ENCODE assay signal across 1 cellular context in genomic region chr5:65828507-65828906, GRCh38.
TF ChIP-seq lines count a peak whose summit lies in the region.

No MANE protein-coding gene starts in this region.

TF ChIP-seq in IMR-90, 13 proteins besides CTCF, POLR2A, EP300 and RAD21:
- TF ChIP-seq, protein P1, sequence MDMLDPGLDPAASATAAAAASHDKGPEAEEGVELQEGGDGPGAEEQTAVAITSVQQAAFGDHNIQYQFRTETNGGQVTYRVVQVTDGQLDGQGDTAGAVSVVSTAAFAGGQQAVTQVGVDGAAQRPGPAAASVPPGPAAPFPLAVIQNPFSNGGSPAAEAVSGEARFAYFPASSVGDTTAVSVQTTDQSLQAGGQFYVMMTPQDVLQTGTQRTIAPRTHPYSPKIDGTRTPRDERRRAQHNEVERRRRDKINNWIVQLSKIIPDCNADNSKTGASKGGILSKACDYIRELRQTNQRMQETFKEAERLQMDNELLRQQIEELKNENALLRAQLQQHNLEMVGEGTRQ (IDR thresholded peaks at IDR 0.05; ENCODE audit: low read depth, low read length), result no peak
- TF ChIP-seq FOS (IDR thresholded peaks at IDR 0.05; ENCODE audit: low read depth, low read length) (no peak), RCOR1 (IDR thresholded peaks at IDR 0.05; ENCODE audit: insufficient replicate concordance, low read length) (no peak), MAFK (IDR thresholded peaks at IDR 0.05; ENCODE audit: low read depth, low read length) (no peak), NFE2L2 (IDR thresholded peaks at IDR 0.05; ENCODE audit: low read depth, low read length) (no peak), BHLHE40 (IDR thresholded peaks at IDR 0.05; ENCODE audit: low read depth, low read length) (no peak), SMC3 (IDR thresholded peaks at IDR 0.05; ENCODE audit: low read depth, low read length) (no peak), CEBPB (IDR thresholded peaks at IDR 0.05; ENCODE audit: low read depth, low read length) (no peak), RFX5 (IDR thresholded peaks at IDR 0.05; ENCODE audit: low read depth, low read length) (no peak), MAZ (IDR thresholded peaks at IDR 0.05; ENCODE audit: borderline replicate concordance, low read depth, low read length) (no peak), MXI1 (IDR thresholded peaks at IDR 0.05; ENCODE audit: borderline replicate concordance, low read depth, low read length) (no peak), CHD1 (IDR thresholded peaks at IDR 0.05; ENCODE audit: low read depth, low read length) (no peak)
- TF ChIP-seq, protein P2, sequence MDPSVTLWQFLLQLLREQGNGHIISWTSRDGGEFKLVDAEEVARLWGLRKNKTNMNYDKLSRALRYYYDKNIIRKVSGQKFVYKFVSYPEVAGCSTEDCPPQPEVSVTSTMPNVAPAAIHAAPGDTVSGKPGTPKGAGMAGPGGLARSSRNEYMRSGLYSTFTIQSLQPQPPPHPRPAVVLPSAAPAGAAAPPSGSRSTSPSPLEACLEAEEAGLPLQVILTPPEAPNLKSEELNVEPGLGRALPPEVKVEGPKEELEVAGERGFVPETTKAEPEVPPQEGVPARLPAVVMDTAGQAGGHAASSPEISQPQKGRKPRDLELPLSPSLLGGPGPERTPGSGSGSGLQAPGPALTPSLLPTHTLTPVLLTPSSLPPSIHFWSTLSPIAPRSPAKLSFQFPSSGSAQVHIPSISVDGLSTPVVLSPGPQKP (IDR thresholded peaks at IDR 0.05; ENCODE audit: borderline replicate concordance, low read depth, low read length), result no peak
